In genomic region chr6:5379647-5380242, GRCh38 we compare ENCODE assay signal across 8 cellular contexts.
DNase-seq lines count a peak whose midpoint lies in the region; ATAC-seq lines count a peak whose summit lies in the region.

No MANE protein-coding gene starts in this region.

- in situ Hi-C loops in KBM-7 (cut with MboI; ENCODE audit: low pct_unique_long_range_greater_than_20kb, low sequenced_read_pairs), result no loop called here

- DNase-seq in NCI-H446 (lab: John Stamatoyannopoulos, UW), result peak; percentile 24 to 70
- no peak for DNase-seq in NCI-H446 treated with DMSO at 0.1 percent for 48 hours (lab: John Stamatoyannopoulos, UW)
- DNase-seq in KBM-7, result peak; percentile 72
- DNase-seq in UCSD-AML1 (lab: John Stamatoyannopoulos, UW; ENCODE audit: unreplicated experiment), result peak; percentile 26
- DNase-seq in iPS-NIHi7 (ENCODE audit: extremely low spot score), result peak; percentile 67
- DNase-seq in caudate nucleus (lab: John Stamatoyannopoulos, UW), result no peak
- no peak for DNase-seq in activated effector memory CD4-positive, alpha-beta T cell treated with anti-CD3 and anti-CD28 coated beads, Interleukin-2, amount 50 U/mL, for 16 hours

- no peak overlapping the region for H3K27ac ChIP-seq in caudate nucleus (ENCODE audit: low read depth, low read length)

- ATAC-seq in HG02571 (IDR thresholded peaks at IDR 0.05; ENCODE audit: unreplicated experiment), result no peak

Comparison
In these comparisons a context has a peak if more than half of its experiments do, and no peak if none do; other contexts are left out.
1. DNase-seq: peak in NCI-H446 (2 of 2), KBM-7 (single experiment), UCSD-AML1 (single experiment) and iPS-NIHi7 (single experiment); none in NCI-H446 treated with DMSO at 0.1 percent for 48 hours (single experiment), caudate nucleus (0 of 61) and activated effector memory CD4-positive, alpha-beta T cell treated with anti-CD3 and anti-CD28 coated beads, Interleukin-2, amount 50 U/mL, for 16 hours (single experiment).